Comparison of ENCODE assay signal across 1 cellular context in genomic region chr10:93859049-93859655, GRCh38.
TF ChIP-seq lines count a peak whose summit lies in the region.

No MANE protein-coding gene starts in this region.

TF ChIP-seq in H1, 55 proteins besides CTCF, POLR2A, EP300 and RAD21 (continued from another document):
- TF ChIP-seq NRF1 (IDR thresholded peaks at IDR 0.05; ENCODE audit: low read depth, low read length) = no peak
